9 cellular contexts compared by ENCODE assay signal in the genomic region with DNA sequence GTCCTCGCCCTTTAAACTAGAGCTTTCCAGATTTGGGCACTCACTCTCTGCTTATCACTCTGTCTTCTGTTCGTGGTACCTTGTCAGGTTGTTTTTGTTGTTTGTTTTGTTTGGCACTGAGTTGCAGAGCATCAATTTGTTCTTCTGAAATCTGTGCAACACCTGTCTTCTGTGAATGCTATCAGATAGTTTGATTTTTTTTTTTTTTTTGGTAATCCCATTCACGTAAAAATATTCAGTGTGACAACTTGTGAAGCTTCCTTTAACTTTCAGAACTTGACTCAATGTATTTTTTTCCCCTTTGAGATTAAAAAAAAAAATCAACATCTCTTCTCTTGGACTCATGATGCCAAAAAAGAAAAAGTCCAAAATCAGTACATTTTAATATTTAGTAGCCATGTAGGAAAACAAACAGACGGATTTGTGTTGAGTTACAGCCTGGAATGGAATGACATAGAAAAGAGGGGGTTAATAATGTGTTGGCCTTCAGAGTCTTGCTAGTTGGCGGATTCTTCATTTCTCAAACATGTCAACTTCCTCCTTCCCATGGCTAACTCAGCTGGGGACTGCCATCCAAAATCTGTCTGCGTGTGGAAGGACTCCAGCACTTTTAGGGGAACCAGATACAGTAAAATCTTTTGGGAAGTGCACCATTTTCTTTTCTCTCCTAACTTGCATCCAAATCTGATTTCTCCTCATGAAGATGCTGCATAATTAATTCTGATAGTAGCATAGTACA. TPM values are rescaled to one million over a fixed set of nuclear protein-coding genes. Genes with fewer than 3 reads are reported as not detected.
A peak's percentile ranks its signal among the peaks of the same experiment; 100 is the strongest.
DNase-seq lines count a peak whose midpoint lies in the region; ATAC-seq and TF ChIP-seq lines count a peak whose summit lies in the region.
"Had no signal": no experiment of that assay in that cellular context is flagged by ENCODE, and none has a peak within 500 bp of the region (broad histone marks: within the 10 kb centered on the region; RNA-seq: fewer than 3 reads in every experiment).

No MANE protein-coding gene starts in this region.

- H3K27me3 ChIP-seq in lower lobe of right lung (ENCODE audit: low read depth) (peaks cover 23% of the 10 kb centered on the region), suprapubic skin (peaks cover 65% of the 10 kb centered on the region), gastroesophageal sphincter (peaks cover 60% of the 10 kb centered on the region)

- peak overlapping the region; percentile 77 for H3K4me3 Mint-ChIP-seq in activated naive CD4-positive, alpha-beta T cell treated with anti-CD3 and anti-CD28 coated beads, Interleukin-2, amount 50 U/mL, for 24 hours
- peak overlapping the region; percentile 76 for H3K4me3 Mint-ChIP-seq in activated naive CD8-positive, alpha-beta T cell treated with anti-CD3 and anti-CD28 coated beads, Interleukin-2, amount 50 U/mL, for 24 hours

- ATAC-seq in activated naive CD8-positive, alpha-beta T cell treated with anti-CD3 and anti-CD28 coated beads, Interleukin-2, amount 50 U/mL, for 24 hours, result no peak
- ATAC-seq in lower lobe of right lung (no peak), gastroesophageal sphincter (no peak)

- WGBS in suprapubic skin, result 48% methylated on average over 6 of the region's 6 CpGs
- 51 to 58% methylated on average over 5 to 6 of the region's 6 CpGs for WGBS in gastroesophageal sphincter (ENCODE audit: low coverage in 1 of 2), 2 donors

- TF ChIP-seq EP300 in suprapubic skin (IDR thresholded peaks at IDR 0.05) (no peak), gastroesophageal sphincter (IDR thresholded peaks at IDR 0.05) (no peak)

- no peaks in the 10 kb centered on the region for H3K36me3 ChIP-seq in lower lobe of right lung
- no peaks in the 10 kb centered on the region for H3K36me3 ChIP-seq in suprapubic skin
- H3K36me3 ChIP-seq in gastroesophageal sphincter, result no peaks in the 10 kb centered on the region

- DNase-seq in activated naive CD4-positive, alpha-beta T cell (lab: John Stamatoyannopoulos, UW), result no peak
- DNase-seq in activated naive CD8-positive, alpha-beta T cell treated with anti-CD3 and anti-CD28 coated beads, Interleukin-2, amount 50 U/mL, for 24 hours, result no peak
- DNase-seq in lower lobe of right lung, result no peak
- no peak for DNase-seq in suprapubic skin (ENCODE audit: low spot score in 2 of 2)
- no peak for DNase-seq in NCI-H2029 (lab: John Stamatoyannopoulos, UW)
- no peak for DNase-seq in DMS153 treated with DMSO at 0.1 percent for 48 hours (lab: John Stamatoyannopoulos, UW; ENCODE audit: unreplicated experiment)
- DNase-seq: activated CD4-positive, CD25-positive, alpha-beta regulatory T cell treated with anti-CD3 and anti-CD28 coated beads, Interleukin-2, amount 50 U/mL, for 72 hours had no signal

- TF ChIP-seq POLR2A in suprapubic skin (IDR thresholded peaks at IDR 0.05) (no peak), gastroesophageal sphincter (IDR thresholded peaks at IDR 0.05) (no peak)

- H3K4me1 ChIP-seq in lower lobe of right lung, result peaks cover 6% of the 10 kb centered on the region
- peaks cover 18% of the 10 kb centered on the region for H3K4me1 ChIP-seq in suprapubic skin
- H3K4me1 ChIP-seq in gastroesophageal sphincter, result peaks cover 0 to 24% (median 6%) of the 10 kb centered on the region in 3 donors

- intact Hi-C loops in lower lobe of right lung (cut with DNase I), result no loop called here

- peak overlapping the region; percentile 56 for H3K4me3 ChIP-seq in lower lobe of right lung
- peak overlapping the region; percentile 62 for H3K4me3 ChIP-seq in suprapubic skin
- H3K4me3 ChIP-seq in gastroesophageal sphincter, result peak overlapping the region in 1 of 2 donors; percentile 68

- no peaks in the 10 kb centered on the region for H3K9me3 Mint-ChIP-seq in activated naive CD4-positive, alpha-beta T cell treated with anti-CD3 and anti-CD28 coated beads, Interleukin-2, amount 50 U/mL, for 24 hours
- no peaks in the 10 kb centered on the region for H3K9me3 Mint-ChIP-seq in activated naive CD8-positive, alpha-beta T cell treated with anti-CD3 and anti-CD28 coated beads, Interleukin-2, amount 50 U/mL, for 24 hours

- no peaks in the 10 kb centered on the region for H3K9me3 ChIP-seq in lower lobe of right lung
- no peaks in the 10 kb centered on the region for H3K9me3 ChIP-seq in suprapubic skin
- no peaks in the 10 kb centered on the region for H3K9me3 ChIP-seq in gastroesophageal sphincter

- TF ChIP-seq CTCF in lower lobe of right lung (IDR thresholded peaks at IDR 0.05) (no peak), suprapubic skin (IDR thresholded peaks at IDR 0.05) (no peak), gastroesophageal sphincter (IDR thresholded peaks at IDR 0.05) (no peak)

- H3K4me1 Mint-ChIP-seq in activated naive CD4-positive, alpha-beta T cell treated with anti-CD3 and anti-CD28 coated beads, Interleukin-2, amount 50 U/mL, for 24 hours, result peaks cover 17% of the 10 kb centered on the region
- H3K4me1 Mint-ChIP-seq in activated naive CD8-positive, alpha-beta T cell treated with anti-CD3 and anti-CD28 coated beads, Interleukin-2, amount 50 U/mL, for 24 hours, result peaks cover 8% of the 10 kb centered on the region

- no peaks in the 10 kb centered on the region for H3K36me3 Mint-ChIP-seq in activated naive CD4-positive, alpha-beta T cell treated with anti-CD3 and anti-CD28 coated beads, Interleukin-2, amount 50 U/mL, for 24 hours
- H3K36me3 Mint-ChIP-seq in activated naive CD8-positive, alpha-beta T cell treated with anti-CD3 and anti-CD28 coated beads, Interleukin-2, amount 50 U/mL, for 24 hours (ENCODE audit: low read depth), result no peaks in the 10 kb centered on the region

- H3K27ac Mint-ChIP-seq in activated naive CD4-positive, alpha-beta T cell treated with anti-CD3 and anti-CD28 coated beads, Interleukin-2, amount 50 U/mL, for 24 hours, result no peak overlapping the region
- no peak overlapping the region for H3K27ac Mint-ChIP-seq in activated naive CD8-positive, alpha-beta T cell treated with anti-CD3 and anti-CD28 coated beads, Interleukin-2, amount 50 U/mL, for 24 hours

- H3K27ac ChIP-seq in lower lobe of right lung (no peak overlapping the region), suprapubic skin (no peak overlapping the region), gastroesophageal sphincter (peak overlapping the region in 1 of 4 donors; percentile 6)

- peaks cover 56% of the 10 kb centered on the region for H3K27me3 Mint-ChIP-seq in activated naive CD4-positive, alpha-beta T cell treated with anti-CD3 and anti-CD28 coated beads, Interleukin-2, amount 50 U/mL, for 24 hours
- peaks cover 67% of the 10 kb centered on the region for H3K27me3 Mint-ChIP-seq in activated naive CD8-positive, alpha-beta T cell treated with anti-CD3 and anti-CD28 coated beads, Interleukin-2, amount 50 U/mL, for 24 hours

RNA-seq across cellular contexts. Expression of a gene that starts 1.6 kb away (rescaled TPM):
- 3.2 TPM for total RNA-seq in lower lobe of right lung
- 1 to 10 TPM in 3 of 4 donors, under 1 TPM in 1; 0.68 to 7.4 (median 2.3) TPM for total RNA-seq in suprapubic skin
- total RNA-seq in gastroesophageal sphincter, result 10 to 100 TPM in 1 of 4 donors, 1 to 10 TPM in 3; 3.4 to 14.6 (median 4.8) TPM
